In the genomic region with DNA sequence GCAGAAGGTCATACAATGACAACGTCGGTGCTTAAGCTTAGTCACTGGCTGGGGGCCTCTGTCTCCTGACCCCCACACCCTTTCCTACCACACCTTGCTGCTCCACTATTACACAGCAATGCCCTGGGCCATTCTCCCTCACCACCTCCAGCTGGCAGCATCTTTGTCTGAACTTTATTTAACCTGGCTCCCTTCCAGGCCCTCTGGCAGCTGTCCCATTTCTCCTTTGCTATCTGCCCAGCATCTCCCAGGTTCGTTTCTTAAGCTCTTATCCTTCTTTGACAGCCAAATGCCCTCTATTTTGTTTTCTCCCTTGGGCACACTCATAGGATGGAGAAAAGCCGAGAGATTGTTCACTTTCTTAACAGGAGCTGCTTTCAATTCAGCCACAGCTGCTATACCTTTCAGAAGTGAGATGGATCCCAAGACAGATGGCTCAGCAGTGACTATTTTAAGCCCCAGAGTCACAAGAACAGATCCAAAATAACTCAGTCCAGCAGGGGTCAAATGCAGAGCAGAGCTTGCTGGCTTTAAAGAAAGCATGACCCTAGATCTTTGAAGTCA, we compare ENCODE assay signal across 9 cellular contexts.
DNase-seq lines count a peak whose midpoint lies in the region; ATAC-seq, FAIRE-seq and TF ChIP-seq lines count a peak whose summit lies in the region.
"Had no signal": no experiment of that assay in that cellular context is flagged by ENCODE, and none has a peak within 500 bp of the region (broad histone marks: within the 10 kb centered on the region; RNA-seq: fewer than 3 reads in every experiment).

No MANE protein-coding gene starts in this region.

- no peaks in the 10 kb centered on the region for H3K27me3 ChIP-seq in bronchial epithelial cell (ENCODE audit: control insufficient read depth, insufficient read depth, low read length)
- no peaks in the 10 kb centered on the region for H3K27me3 ChIP-seq in neural progenitor cell

- no peak overlapping the region for H3K9ac ChIP-seq in neural progenitor cell

- ATAC-seq in GM19397 (IDR thresholded peaks at IDR 0.05; ENCODE audit: unreplicated experiment) = no peak

- H3K4me1 ChIP-seq in neural progenitor cell = peaks cover 11% of the 10 kb centered on the region

- H3K4me3 Mint-ChIP-seq in neural progenitor cell = no peak overlapping the region
- H3K4me3 Mint-ChIP-seq: central memory CD8-positive, alpha-beta T cell had no signal

- peak overlapping the region; percentile 3 for H3K27ac Mint-ChIP-seq in neural progenitor cell

- H3F3A ChIP-seq in neural progenitor cell (ENCODE audit: low read depth) = peaks cover 12% of the 10 kb centered on the region

- peak overlapping the region; percentile 41 for H3K4me2 ChIP-seq in neural progenitor cell

- no peak for FAIRE-seq in bronchial epithelial cell (lab: Jason Lieb, UNC)

- no peak overlapping the region for H3K4me3 ChIP-seq in bronchial epithelial cell (ENCODE audit: low read depth, low read length)
- H3K4me3 ChIP-seq in neural progenitor cell = no peak overlapping the region

- no peaks in the 10 kb centered on the region for H3K36me3 Mint-ChIP-seq in neural progenitor cell

- peaks cover 5% of the 10 kb centered on the region for H3K9me3 Mint-ChIP-seq in neural progenitor cell

- no peak overlapping the region for H3K27ac ChIP-seq in neural progenitor cell

- no peaks in the 10 kb centered on the region for H3K79me2 ChIP-seq in neural progenitor cell (ENCODE audit: low read depth)

- H3K36me3 ChIP-seq in bronchial epithelial cell (ENCODE audit: control insufficient read depth, insufficient read depth, low read length) = no peaks in the 10 kb centered on the region
- no peaks in the 10 kb centered on the region for H3K36me3 ChIP-seq in neural progenitor cell

- no peak overlapping the region for H2AFZ ChIP-seq in neural progenitor cell (replicated peaks)

- DNase-seq in Caki2 (ENCODE audit: low read depth) = peak; percentile 93
- DNase-seq in NCI-H2171 treated with DMSO at 0.1 percent for 48 hours (lab: John Stamatoyannopoulos, UW) = peak; percentile 99
- peak; percentile 35 for DNase-seq in bronchial epithelial cell (ENCODE audit: low read depth)
- DNase-seq in neural progenitor cell (ENCODE audit: low spot score) = peak; percentile 9
- no peak for DNase-seq in ACHN
- DNase-seq in posterior cingulate gyrus = no peak
- no peak for DNase-seq in activated CD8-positive, alpha-beta memory T cell treated with anti-CD3 and anti-CD28 coated beads, Interleukin-2, amount 50 U/mL, for 4 hours

- no peaks in the 10 kb centered on the region for H4K20me1 ChIP-seq in neural progenitor cell (ENCODE audit: low read depth)

- intact Hi-C loops in posterior cingulate gyrus (cut with DNase I) = no loop called here

- peaks cover 13% of the 10 kb centered on the region for H3K4me1 Mint-ChIP-seq in neural progenitor cell
- H3K4me1 Mint-ChIP-seq: central memory CD8-positive, alpha-beta T cell had no signal

- TF ChIP-seq CTCF in bronchial epithelial cell (IDR thresholded peaks at IDR 0.05; ENCODE audit: insufficient read depth, low read length, severe bottlenecking) = no peak
- TF ChIP-seq CTCF in neural progenitor cell (IDR thresholded peaks at IDR 0.05) = no peak

- no peaks in the 10 kb centered on the region for H3K9me3 ChIP-seq in neural progenitor cell (ENCODE audit: low read depth)

- in situ Hi-C loops in Caki2 (cut with HindIII; ENCODE audit: low pct_unique_long_range_greater_than_20kb, low sequenced_read_pairs) (no loop called here), ACHN (cut with HindIII; ENCODE audit: low pct_ligation_motif_present, low pct_unique_long_range_greater_than_20kb, low sequenced_read_pairs) (no loop called here)

- peaks cover 4% of the 10 kb centered on the region for H3K27me3 Mint-ChIP-seq in neural progenitor cell (ENCODE audit: insufficient read depth, low read depth)
- H3K27me3 Mint-ChIP-seq: central memory CD8-positive, alpha-beta T cell had no signal

Comparison
In these comparisons a context has a peak if more than half of its experiments do, and no peak if none do; other contexts are left out.
1. DNase-seq: peak in Caki2 (single experiment), NCI-H2171 treated with DMSO at 0.1 percent for 48 hours (single experiment), bronchial epithelial cell (single experiment) and neural progenitor cell (single experiment); none in ACHN (single experiment), posterior cingulate gyrus (0 of 10) and activated CD8-positive, alpha-beta memory T cell treated with anti-CD3 and anti-CD28 coated beads, Interleukin-2, amount 50 U/mL, for 4 hours (single experiment).